3 cellular contexts compared by ENCODE assay signal in genomic region chr5:154193176-154193575, GRCh38.
TF ChIP-seq lines count a peak whose summit lies in the region.

No MANE protein-coding gene starts in this region.

TF ChIP-seq in SK-N-SH, 30 proteins besides CTCF, POLR2A, EP300 and RAD21:
- no peak for TF ChIP-seq USF1 (IDR thresholded peaks at IDR 0.05; ENCODE audit: borderline replicate concordance, low read depth)
- TF ChIP-seq SIN3A (IDR thresholded peaks at IDR 0.05; ENCODE audit: borderline replicate concordance, low read depth, low read length): no peak
- no peak for TF ChIP-seq RCOR1 (IDR thresholded peaks at IDR 0.05; ENCODE audit: low read length)
- TF ChIP-seq YY1 (IDR thresholded peaks at IDR 0.05; ENCODE audit: low read depth): no peak
- no peak for TF ChIP-seq RXRA (IDR thresholded peaks at IDR 0.05; ENCODE audit: borderline replicate concordance, low read depth)
- TF ChIP-seq CHD2 (IDR thresholded peaks at IDR 0.05; ENCODE audit: low read length, partially characterized antibody): no peak
- no peak for TF ChIP-seq TEAD4 (IDR thresholded peaks at IDR 0.05; ENCODE audit: borderline replicate concordance, insufficient read depth)
- TF ChIP-seq REST (IDR thresholded peaks at IDR 0.05; ENCODE audit: low read depth, low read length): no peak
- no peak for TF ChIP-seq IRF3 (IDR thresholded peaks at IDR 0.05; ENCODE audit: low read depth, low read length)
- no peak for TF ChIP-seq MAX (IDR thresholded peaks at IDR 0.05; ENCODE audit: low read depth)
- no peak for TF ChIP-seq SMC3 (IDR thresholded peaks at IDR 0.05; ENCODE audit: low read depth, low read length)

TF ChIP-seq in SK-N-SH treated with all-trans-retinoic acid at 6 μM for 48 hours, 23 proteins besides CTCF, POLR2A, EP300 and RAD21:
- TF ChIP-seq ESRRG (CRISPR knock-in tag; IDR thresholded peaks at IDR 0.05) (no peak), GLIS3 (CRISPR knock-in tag; IDR thresholded peaks at IDR 0.05) (no peak), RARB (CRISPR knock-in tag; IDR thresholded peaks at IDR 0.05) (no peak), BACH2 (CRISPR knock-in tag; IDR thresholded peaks at IDR 0.05; ENCODE audit: borderline replicate concordance) (no peak), ISL1 (CRISPR knock-in tag; IDR thresholded peaks at IDR 0.05) (no peak), CREB5 (CRISPR knock-in tag; IDR thresholded peaks at IDR 0.05; ENCODE audit: low read depth) (no peak), ZNF8 (CRISPR knock-in tag; IDR thresholded peaks at IDR 0.05) (no peak), PATZ1 (CRISPR knock-in tag; IDR thresholded peaks at IDR 0.05; ENCODE audit: borderline replicate concordance) (no peak), SNAI2 (CRISPR knock-in tag; IDR thresholded peaks at IDR 0.05) (no peak), OSR1 (CRISPR knock-in tag; IDR thresholded peaks at IDR 0.05) (no peak), TCF4 (CRISPR knock-in tag; IDR thresholded peaks at IDR 0.05; ENCODE audit: borderline replicate concordance) (no peak), ZFP30 (CRISPR knock-in tag; IDR thresholded peaks at IDR 0.05) (no peak), TSHZ2 (CRISPR knock-in tag; IDR thresholded peaks at IDR 0.05) (no peak), POU6F1 (CRISPR knock-in tag; IDR thresholded peaks at IDR 0.05; ENCODE audit: borderline replicate concordance, low read depth) (no peak), ZFP3 (CRISPR knock-in tag; IDR thresholded peaks at IDR 0.05) (no peak), ZC3H10 (CRISPR knock-in tag; IDR thresholded peaks at IDR 0.05) (no peak), ZNF565 (CRISPR knock-in tag; conservative IDR thresholded peaks at IDR 0.05; ENCODE audit: low read depth) (no peak), TOX (CRISPR knock-in tag; IDR thresholded peaks at IDR 0.05; ENCODE audit: borderline replicate concordance) (no peak), CSDC2 (CRISPR knock-in tag; IDR thresholded peaks at IDR 0.05) (no peak)

TF ChIP-seq in H1, 55 proteins besides CTCF, POLR2A, EP300 and RAD21:
- TF ChIP-seq ZNF274 (IDR thresholded peaks at IDR 0.05; ENCODE audit: borderline replicate concordance, extremely low read depth, low read length) (no peak), RXRA (IDR thresholded peaks at IDR 0.05; ENCODE audit: insufficient read depth, low read depth, low read length) (no peak), POLR2AphosphoS5 (IDR thresholded peaks at IDR 0.05; ENCODE audit: low read depth, low read length) (no peak), MAFK (IDR thresholded peaks at IDR 0.05; ENCODE audit: low read depth, low read length) (no peak), CHD1 (IDR thresholded peaks at IDR 0.05; ENCODE audit: low read depth, low read length) (no peak), SIRT6 (IDR thresholded peaks at IDR 0.05; ENCODE audit: low read length) (no peak), GTF2F1 (IDR thresholded peaks at IDR 0.05; ENCODE audit: borderline replicate concordance, low read depth, low read length) (no peak), CBX8 (IDR thresholded peaks at IDR 0.05; ENCODE audit: borderline replicate concordance, low read depth, low read length) (no peak), SIX5 (IDR thresholded peaks at IDR 0.05; ENCODE audit: low read depth, low read length) (no peak), RBBP5 (IDR thresholded peaks at IDR 0.05; ENCODE audit: borderline replicate concordance, low read depth, low read length) (no peak), MAX (IDR thresholded peaks at IDR 0.05) (no peak), EZH2 (IDR thresholded peaks at IDR 0.05; ENCODE audit: low read depth, low read length, severe bottlenecking) (no peak)
